In genomic region chr6:36874443-36875249, GRCh38 we compare ENCODE assay signal across 1 cellular context.
TF ChIP-seq lines count a peak whose summit lies in the region.

Gene PPIL1, minus strand, starts transcription at chr6:36874803. Its CDS starts 31 bp downstream, at chr6:36874772.

TF ChIP-seq in K562, 482 proteins besides CTCF, POLR2A, EP300 and RAD21 (continued from another document and continues in another):
- TF ChIP-seq ZBTB34 (CRISPR knock-in tag; IDR thresholded peaks at IDR 0.05), result no peak
- peak; percentile 83 for TF ChIP-seq RREB1 (CRISPR knock-in tag; IDR thresholded peaks at IDR 0.05)
- no peak for TF ChIP-seq STAT5B (CRISPR knock-in tag; IDR thresholded peaks at IDR 0.05)
- peak; percentile 68 for TF ChIP-seq ASH1L (IDR thresholded peaks at IDR 0.05; ENCODE audit: borderline replicate concordance, low read depth, partially characterized antibody)
- TF ChIP-seq TCF15 (CRISPR knock-in tag; IDR thresholded peaks at IDR 0.05), result no peak
- peak; percentile 75; the same call in 1 of the 2 replicates for TF ChIP-seq KLF6 (CRISPR knock-in tag; IDR thresholded peaks at IDR 0.05; ENCODE audit: borderline replicate concordance)
- no peak; the same call in 1 of the 2 replicates for TF ChIP-seq FOXM1 (IDR thresholded peaks at IDR 0.05; ENCODE audit: low read depth)
- 0 out of 2 replicates have a peak, but pooled peaks have one; percentile 41 for TF ChIP-seq FOXM1 (CRISPR knock-in tag; IDR thresholded peaks at IDR 0.05; ENCODE audit: low read depth)
- TF ChIP-seq HBP1 (CRISPR knock-in tag; IDR thresholded peaks at IDR 0.05), result peak; percentile 41; the same call in 1 of the 2 replicates
- no peak for TF ChIP-seq HSF4 (CRISPR knock-in tag; IDR thresholded peaks at IDR 0.05; ENCODE audit: borderline replicate concordance)
- no peak for TF ChIP-seq ZNF133 (CRISPR knock-in tag; IDR thresholded peaks at IDR 0.05)
- no peak for TF ChIP-seq ZNF75A (CRISPR knock-in tag; IDR thresholded peaks at IDR 0.05)
- TF ChIP-seq ZNF764 (CRISPR knock-in tag; IDR thresholded peaks at IDR 0.05; ENCODE audit: low read depth), result peak; percentile 34; the same call in 1 of the 2 replicates
- no peak for TF ChIP-seq PRMT5 (CRISPR knock-in tag; IDR thresholded peaks at IDR 0.05)
- TF ChIP-seq MTA3 (IDR thresholded peaks at IDR 0.05; ENCODE audit: borderline replicate concordance), result peak; percentile 85; the same call in 1 of the 2 replicates
- TF ChIP-seq NCOA6 (IDR thresholded peaks at IDR 0.05), result peak; percentile 54; the same call in 1 of the 2 replicates
- no peak; a peak in 1 of 4 replicates for TF ChIP-seq RCOR1 (IDR thresholded peaks at IDR 0.05; ENCODE audit: borderline replicate concordance in 1 of 2, low read depth in 2 of 2, low read length in 2 of 2)
- TF ChIP-seq NFE2L1 (tag; IDR thresholded peaks at IDR 0.05; ENCODE audit: borderline replicate concordance, low read depth), result no peak
- TF ChIP-seq CREB3L1 (IDR thresholded peaks at IDR 0.05; ENCODE audit: borderline replicate concordance, low read depth), result peak; percentile 95
- TF ChIP-seq BRD4 (IDR thresholded peaks at IDR 0.05), result peak; percentile 63; the same call in 1 of the 2 replicates
- peak; percentile 66 to 68 for TF ChIP-seq E2F6 (IDR thresholded peaks at IDR 0.05; ENCODE audit: borderline replicate concordance in 1 of 2, extremely low read depth in 1 of 2, insufficient read depth in 1 of 2, insufficient read length in 1 of 2, low read depth in 1 of 2, low read length in 1 of 2, poor library complexity in 1 of 2, severe bottlenecking in 1 of 2)
- TF ChIP-seq ZNF76 (CRISPR knock-in tag; IDR thresholded peaks at IDR 0.05; ENCODE audit: borderline replicate concordance), result peak; percentile 85
- no peak for TF ChIP-seq ZNF318 (IDR thresholded peaks at IDR 0.05; ENCODE audit: borderline replicate concordance in 1 of 2, low read depth in 1 of 2)
- TF ChIP-seq RFX1 (IDR thresholded peaks at IDR 0.05), result no peak
- TF ChIP-seq HDAC3 (IDR thresholded peaks at IDR 0.05; ENCODE audit: borderline replicate concordance, partially characterized antibody), result no peak
- TF ChIP-seq REST (CRISPR knock-in tag; IDR thresholded peaks at IDR 0.05; ENCODE audit: low read depth), result peak; percentile 77; the same call in 1 of the 2 replicates
- no peak for TF ChIP-seq CCAR2 (IDR thresholded peaks at IDR 0.05; ENCODE audit: low read depth, low read length)
- TF ChIP-seq CREM (IDR thresholded peaks at IDR 0.05; ENCODE audit: low read depth), result peak; percentile 81
- no peak for TF ChIP-seq TCFL5 (CRISPR knock-in tag; conservative IDR thresholded peaks at IDR 0.05)
- no peak for TF ChIP-seq CBX5 (IDR thresholded peaks at IDR 0.05; ENCODE audit: borderline replicate concordance, low read depth)
- no peak for TF ChIP-seq KHSRP (IDR thresholded peaks at IDR 0.05)
- peak; percentile 95 for TF ChIP-seq DACH1 (IDR thresholded peaks at IDR 0.05; ENCODE audit: partially characterized antibody)
- TF ChIP-seq TAF9B (IDR thresholded peaks at IDR 0.05; ENCODE audit: partially characterized antibody), result peak; percentile 92
- no peak for TF ChIP-seq NR2F6 (CRISPR knock-in tag; IDR thresholded peaks at IDR 0.05)
